Comparison of ENCODE assay signal across 33 cellular contexts in genomic region chr4:103111598-103111997, GRCh38.
"Had no signal": no experiment of that assay in that cellular context is flagged by ENCODE, and none has a peak within 500 bp of the region (broad histone marks: within the 10 kb centered on the region; RNA-seq: fewer than 3 reads in every experiment).

No MANE protein-coding gene starts in this region.

- H3K4me3 ChIP-seq: PC-9, SJCRH30, SK-N-MC had no signal

- ATAC-seq: Panc1, Right ventricle myocardium inferior, SK-N-SH treated with all-trans-retinoic acid at 6 μM for 48 hours had no signal

- H2AFZ ChIP-seq: PC-9 had no signal

- H3K4me2 ChIP-seq: PC-9 had no signal

- H3K27ac ChIP-seq: PC-9, RWPE1, SJCRH30, SK-N-MC had no signal

- H3K27me3 ChIP-seq: SJCRH30 had no signal

- H3K9me3 ChIP-seq: SJCRH30 had no signal

- DNase-seq: Karpas-422, NCI-H1048, NCI-H1092 treated with DMSO at 0.1 percent for 48 hours, NCI-H1105 treated with DMSO at 0.1 percent for 48 hours, NCI-H1417, NCI-H1436, NCI-H146, NCI-H1694, NCI-H187, NCI-H1930, NCI-H2029 treated with DMSO at 0.1 percent for 48 hours, NCI-H2081 treated with DMSO at 0.1 percent for 48 hours, NCI-H2107, NCI-H2171, NCI-H226, NCI-H446 treated with DMSO at 0.1 percent for 48 hours, NCI-H510A, NCI-H524, NCI-H526, NCI-H69, NCI-H748 treated with DMSO at 0.1 percent for 48 hours, NCI-H82, PC-9, SHP77, SIG-M5, SJCRH30, SW 1271, T-helper 1 cell had no signal

- H3K4me1 ChIP-seq: SJCRH30 had no signal
